8 cellular contexts compared by ENCODE assay signal in the genomic region with DNA sequence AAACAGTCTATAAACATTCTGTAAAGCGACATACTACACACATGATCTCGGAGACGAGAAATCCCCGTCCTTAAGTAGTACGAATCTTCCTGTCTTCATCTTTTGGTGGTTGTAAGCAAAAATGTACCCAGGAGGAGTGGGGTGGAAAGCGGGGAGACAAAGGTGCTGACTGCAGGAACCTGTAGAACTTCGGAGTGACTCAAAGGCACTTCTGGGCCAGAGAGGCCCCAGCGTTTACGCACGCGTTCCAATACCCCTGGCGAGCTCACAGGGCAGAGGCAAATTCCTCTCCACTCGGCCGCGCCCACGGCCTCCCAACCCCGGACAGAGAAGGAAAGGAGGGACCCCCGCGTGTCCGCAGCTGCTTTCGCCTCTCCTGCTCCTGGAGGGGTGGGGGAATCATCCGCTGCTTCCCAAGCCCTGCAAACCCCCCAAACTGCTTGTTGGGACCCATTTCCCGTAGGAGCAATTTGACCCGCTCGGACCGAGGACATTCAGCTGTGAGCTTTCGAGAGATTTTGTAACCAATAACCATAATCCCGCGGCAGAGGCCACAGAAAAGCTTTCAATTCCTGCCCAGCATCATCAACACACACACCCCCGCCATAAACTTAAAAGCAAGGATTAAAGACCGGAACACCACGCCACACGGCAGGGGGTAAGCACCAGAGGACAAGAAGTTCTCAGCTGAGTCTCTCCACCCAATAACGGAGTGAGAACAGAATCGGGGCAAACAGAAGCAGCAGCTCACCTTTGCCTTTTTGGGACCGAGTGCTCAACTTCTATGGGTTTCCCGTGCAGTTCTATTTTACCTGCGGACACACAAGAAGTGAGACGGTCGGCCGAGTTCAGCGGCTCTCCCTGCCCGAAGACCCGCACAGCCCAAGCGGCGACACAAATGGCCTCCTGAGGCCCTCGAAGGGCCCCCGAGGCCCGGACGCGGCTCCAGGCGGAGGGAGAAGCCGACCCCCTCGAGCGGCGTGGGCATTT. TPM values are rescaled to one million over a fixed set of nuclear protein-coding genes. Genes with fewer than 3 reads are reported as not detected.
DNase-seq lines count a peak whose midpoint lies in the region; ATAC-seq and TF ChIP-seq lines count a peak whose summit lies in the region.

No MANE protein-coding gene starts in this region.

- no peaks in the 10 kb centered on the region for H3K36me3 ChIP-seq in CD4-positive, CD25-positive, alpha-beta regulatory T cell (ENCODE audit: control insufficient read depth, insufficient read depth, low read length)
- H3K36me3 ChIP-seq in Peyer's patch (no peaks in the 10 kb centered on the region), colonic mucosa (no peaks in the 10 kb centered on the region)

- DNase-seq in CD4-positive, CD25-positive, alpha-beta regulatory T cell = peak in 2 of 3 donors; percentile 35 to 36
- DNase-seq in Peyer's patch (peak in 1 of 3 donors; percentile 54), colonic mucosa (no peak), nephron progenitor cell (peak; percentile 49), ureter (ENCODE audit: low spot score) (no peak)

- peak overlapping the region; percentile 31 for H3K4me3 ChIP-seq in CD4-positive, CD25-positive, alpha-beta regulatory T cell (ENCODE audit: low read depth, low read length)
- H3K4me3 ChIP-seq in Peyer's patch = peak overlapping the region in 3 of 4 donors; percentile 20 to 45 (median 40)
- H3K4me3 ChIP-seq in colonic mucosa = peak overlapping the region; percentile 36

- H3K9ac ChIP-seq in colonic mucosa (ENCODE audit: low read depth in 2 of 2, low read length in 2 of 2) = peak overlapping the region in 1 of 2 donors; percentile 46

- peaks cover 65% of the 10 kb centered on the region for H3K27me3 ChIP-seq in CD4-positive, CD25-positive, alpha-beta regulatory T cell (ENCODE audit: control insufficient read depth, insufficient read depth, low read length)
- H3K27me3 ChIP-seq in Peyer's patch (peaks cover 0 to 49% of the 10 kb centered on the region in 2 donors), colonic mucosa (peaks cover 68% of the 10 kb centered on the region)

- no peak for ATAC-seq in CD4-positive, CD25-positive, alpha-beta regulatory T cell (ENCODE audit: low read depth in 2 of 2)
- ATAC-seq in GM19351 (IDR thresholded peaks at IDR 0.05; ENCODE audit: unreplicated experiment) = peak; percentile 24
- no peak for ATAC-seq in esophagus mucosa
- ATAC-seq in GM19397 (IDR thresholded peaks at IDR 0.05; ENCODE audit: unreplicated experiment) = no peak

- H3K9me3 ChIP-seq in CD4-positive, CD25-positive, alpha-beta regulatory T cell (ENCODE audit: control insufficient read depth in 2 of 2, low read length in 2 of 2) = peaks cover 7 to 9% of the 10 kb centered on the region in 2 experiments
- H3K9me3 ChIP-seq in Peyer's patch (no peaks in the 10 kb centered on the region), colonic mucosa (no peaks in the 10 kb centered on the region)

- peak overlapping the region in 1 of 3 donors; percentile 74 for H3K27ac Mint-ChIP-seq in CD4-positive, CD25-positive, alpha-beta regulatory T cell
- H3K27ac Mint-ChIP-seq in nephron progenitor cell = peak overlapping the region; percentile 99

- H3K27me3 Mint-ChIP-seq in CD4-positive, CD25-positive, alpha-beta regulatory T cell = peaks cover 77% of the 10 kb centered on the region
- no peaks in the 10 kb centered on the region for H3K27me3 Mint-ChIP-seq in nephron progenitor cell (ENCODE audit: low read depth, poor library complexity)

- intact Hi-C loops in colonic mucosa (cut with DNase I) = no loop called here

- H3K9me3 Mint-ChIP-seq in CD4-positive, CD25-positive, alpha-beta regulatory T cell = peaks cover 0 to 5% (median 0%) of the 10 kb centered on the region in 7 donors
- no peaks in the 10 kb centered on the region for H3K9me3 Mint-ChIP-seq in nephron progenitor cell

- H3K36me3 Mint-ChIP-seq in CD4-positive, CD25-positive, alpha-beta regulatory T cell = no peaks in the 10 kb centered on the region
- H3K36me3 Mint-ChIP-seq in nephron progenitor cell (ENCODE audit: low read depth) = peaks cover 17% of the 10 kb centered on the region

- H3K27ac ChIP-seq in CD4-positive, CD25-positive, alpha-beta regulatory T cell (ENCODE audit: insufficient read depth, low read length, poor library complexity, severe bottlenecking) = no peak overlapping the region
- H3K27ac ChIP-seq in Peyer's patch = no peak overlapping the region
- no peak overlapping the region for H3K27ac ChIP-seq in colonic mucosa

- TF ChIP-seq CTCF in Peyer's patch (IDR thresholded peaks at IDR 0.05) = no peak
- TF ChIP-seq CTCF in colonic mucosa (IDR thresholded peaks at IDR 0.05) = no peak
- TF ChIP-seq CTCF in nephron progenitor cell (IDR thresholded peaks at IDR 0.05) = no peak

- no peak for TF ChIP-seq POLR2A in Peyer's patch (IDR thresholded peaks at IDR 0.05)

- peak overlapping the region; percentile 69 to 89 (median 81) for H3K4me3 Mint-ChIP-seq in CD4-positive, CD25-positive, alpha-beta regulatory T cell
- H3K4me3 Mint-ChIP-seq in nephron progenitor cell = peak overlapping the region; percentile 99

- H3K4me1 ChIP-seq in CD4-positive, CD25-positive, alpha-beta regulatory T cell (ENCODE audit: control insufficient read depth, insufficient read depth, low read length, poor library complexity, severe bottlenecking) = peaks cover 41% of the 10 kb centered on the region
- peaks cover 10 to 55% (median 27%) of the 10 kb centered on the region in 4 donors for H3K4me1 ChIP-seq in Peyer's patch
- H3K4me1 ChIP-seq in colonic mucosa = peaks cover 15% of the 10 kb centered on the region

- H3K4me1 Mint-ChIP-seq in CD4-positive, CD25-positive, alpha-beta regulatory T cell = peaks cover 13 to 33% (median 29%) of the 10 kb centered on the region in 4 donors
- H3K4me1 Mint-ChIP-seq in nephron progenitor cell = peaks cover 56% of the 10 kb centered on the region

RNA-seq across cellular contexts. Expression of a gene that starts 2.3 kb away (rescaled TPM):
- 1.7 TPM for total RNA-seq in CD4-positive, CD25-positive, alpha-beta regulatory T cell
- not detected for polyA plus RNA-seq in CD4-positive, CD25-positive, alpha-beta regulatory T cell
- total RNA-seq in Peyer's patch (1 to 10 TPM in 1 of 4 donors, not detected in 3; 1.1 TPM), colonic mucosa (1 to 10 TPM in 1 of 2 donors, under 1 TPM in 1; 0.24 to 1.2 TPM), esophagus mucosa (3.9 TPM), ureter (0.78 TPM)

Comparison
In these comparisons a context has a peak if more than half of its experiments do, and no peak if none do; other contexts are left out.
1. DNase-seq: peak in CD4-positive, CD25-positive, alpha-beta regulatory T cell (2 of 3) and nephron progenitor cell (single experiment); none in colonic mucosa (single experiment) and ureter (single experiment).
2. Peak in every context shown above with its lines, with median percentiles within 50 percentile points of each other: H3K4me3 ChIP-seq.